8 cellular contexts compared by ENCODE assay signal in the genomic region with DNA sequence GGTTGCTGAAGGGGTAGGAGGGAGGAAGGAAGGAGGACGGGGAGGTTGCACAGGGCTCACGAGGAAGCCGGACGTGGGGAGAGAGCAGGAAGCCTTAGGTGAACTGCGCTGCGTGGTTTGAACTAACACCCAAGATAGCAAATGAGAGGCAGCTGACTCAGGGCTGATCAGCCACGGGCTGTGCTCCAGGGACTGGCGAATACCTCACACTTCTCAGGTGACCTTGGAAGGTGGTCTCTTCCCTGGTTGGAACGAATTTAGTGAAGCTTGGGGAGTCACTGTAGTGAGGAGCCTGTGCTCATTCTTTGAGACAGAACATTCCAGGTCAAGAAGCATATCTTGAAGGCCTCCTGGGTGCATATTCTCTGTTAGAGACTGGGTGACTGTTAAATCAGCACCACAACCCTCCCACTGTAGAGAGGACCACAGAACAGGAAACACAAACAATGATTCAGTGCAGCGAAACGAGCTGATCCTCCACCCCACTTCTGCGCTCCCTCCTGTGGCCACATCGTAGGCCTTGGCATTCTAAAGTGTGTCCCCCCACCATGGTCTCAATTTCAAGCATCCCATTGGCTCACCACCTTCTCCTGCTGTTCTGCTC. TPM values are rescaled to one million over a fixed set of nuclear protein-coding genes. Genes with fewer than 3 reads are reported as not detected.
DNase-seq lines count a peak whose midpoint lies in the region; ATAC-seq and TF ChIP-seq lines count a peak whose summit lies in the region.

No MANE protein-coding gene starts in this region.

- no peaks in the 10 kb centered on the region for H3K9me3 Mint-ChIP-seq in endothelial cell (ENCODE audit: unreplicated experiment)

- no peak for TF ChIP-seq CTCF in endothelial cell (IDR thresholded peaks at IDR 0.05; ENCODE audit: unreplicated experiment)

- H3K4me3 Mint-ChIP-seq in endothelial cell (ENCODE audit: unreplicated experiment), result no peak overlapping the region

- H3K27me3 Mint-ChIP-seq in endothelial cell (ENCODE audit: unreplicated experiment), result peaks cover 5% of the 10 kb centered on the region

- peaks cover 5% of the 10 kb centered on the region for H3K36me3 Mint-ChIP-seq in endothelial cell (ENCODE audit: low read depth, unreplicated experiment)

- ATAC-seq in HG03139 (IDR thresholded peaks at IDR 0.05; ENCODE audit: unreplicated experiment) (peak; percentile 39), GM19324 (IDR thresholded peaks at IDR 0.05; ENCODE audit: low FRiP score, unreplicated experiment) (no peak)

- DNase-seq in CD1c-positive myeloid dendritic cell (ENCODE audit: extremely low spot score) (peak; percentile 51), endothelial cell (ENCODE audit: low spot score) (no peak), NCI-H2081 treated with DMSO at 0.1 percent for 48 hours (lab: John Stamatoyannopoulos, UW) (no peak), COLO829 (ENCODE audit: low spot score) (no peak)
- peak; percentile 39 to 58 for DNase-seq in activated CD4-positive, alpha-beta T cell treated with anti-CD3 and anti-CD28 coated beads, Interleukin-2, amount 50 U/mL, for 24 hours (ENCODE audit: low read depth in 1 of 2, low spot score in 1 of 2)
- DNase-seq in stimulated activated CD4-positive, alpha-beta T cell treated with anti-CD3 and anti-CD28 coated beads, Interleukin-12 subunit alpha, Interleukin-12 subunit beta, amount 100 ng/mL, for 48 hours (ENCODE audit: low read depth in 2 of 3, low spot score in 1 of 3), result peak; percentile 49 to 61 (median 58)

- peaks cover 8% of the 10 kb centered on the region for H3K4me1 Mint-ChIP-seq in endothelial cell (ENCODE audit: unreplicated experiment)

- peak overlapping the region; percentile 11 for H3K27ac Mint-ChIP-seq in endothelial cell (ENCODE audit: unreplicated experiment)

RNA-seq across cellular contexts. Expression of gene TOGARAM2, which starts 33.8 kb away (rescaled TPM):
- total RNA-seq in endothelial cell (ENCODE audit: unreplicated experiment), result 0.23 TPM

RNA-seq across cellular contexts. Expression of gene PCARE, which starts 59.4 kb away (rescaled TPM):
- not detected for total RNA-seq in endothelial cell (ENCODE audit: unreplicated experiment)

Comparison
In these comparisons a context has a peak if more than half of its experiments do, and no peak if none do; other contexts are left out.
1. DNase-seq: peak in CD1c-positive myeloid dendritic cell (single experiment), activated CD4-positive, alpha-beta T cell treated with anti-CD3 and anti-CD28 coated beads, Interleukin-2, amount 50 U/mL, for 24 hours (2 of 2) and stimulated activated CD4-positive, alpha-beta T cell treated with anti-CD3 and anti-CD28 coated beads, Interleukin-12 subunit alpha, Interleukin-12 subunit beta, amount 100 ng/mL, for 48 hours (3 of 3); none in endothelial cell (single experiment), NCI-H2081 treated with DMSO at 0.1 percent for 48 hours (single experiment) and COLO829 (single experiment).